In the genomic region with DNA sequence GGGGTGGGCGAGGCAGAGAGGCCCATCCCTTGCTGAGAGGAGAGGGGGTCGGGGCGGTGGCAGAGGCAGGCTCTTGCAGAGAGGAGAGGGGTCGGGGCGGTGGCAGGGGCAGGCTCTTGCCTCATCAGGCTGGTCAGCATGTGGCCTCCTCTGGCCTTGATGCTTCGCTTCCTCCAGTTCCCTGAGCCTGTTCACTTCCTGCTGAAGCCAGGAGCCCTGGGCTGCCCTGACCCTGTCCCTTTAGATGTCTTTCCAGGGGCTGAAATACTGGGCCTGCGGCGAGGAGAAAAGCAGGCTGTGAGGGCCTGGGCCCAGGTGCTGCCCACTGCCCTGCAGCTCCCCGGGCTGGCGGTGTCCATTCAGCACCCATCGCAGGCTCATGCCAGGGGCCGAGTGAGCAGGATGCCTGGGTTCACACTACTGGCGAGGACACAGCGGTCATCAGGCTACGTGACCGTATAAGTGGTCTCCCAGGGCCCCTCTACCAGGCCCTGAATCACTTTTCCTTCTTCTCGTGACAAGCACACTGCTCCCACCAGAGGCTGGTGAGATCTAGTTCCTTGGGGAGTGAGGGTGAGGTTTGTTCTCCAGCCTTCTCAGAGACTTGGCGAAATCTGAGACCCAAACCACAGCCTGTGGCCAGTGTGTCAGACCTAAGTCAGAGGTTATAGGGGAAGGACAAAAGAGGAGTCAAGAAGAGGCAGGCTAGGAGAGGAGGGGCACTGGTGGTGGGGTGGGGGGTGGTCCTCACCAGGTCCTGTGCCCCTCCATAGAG, we compare ENCODE assay signal across 14 cellular contexts. TPM values are rescaled to one million over a fixed set of nuclear protein-coding genes. Genes with fewer than 3 reads are reported as not detected.
DNase-seq lines count a peak whose midpoint lies in the region; ATAC-seq, FAIRE-seq and TF ChIP-seq lines count a peak whose summit lies in the region.
"Had no signal": no experiment of that assay in that cellular context is flagged by ENCODE, and none has a peak within 500 bp of the region (broad histone marks: within the 10 kb centered on the region; RNA-seq: fewer than 3 reads in every experiment).

No MANE protein-coding gene starts in this region.

- H4K20me1 ChIP-seq in K562 (replicated peaks; ENCODE audit: control insufficient read depth, insufficient read depth, low read length): no peaks in the 10 kb centered on the region

- TF ChIP-seq CTCF in A673 (conservative IDR thresholded peaks at IDR 0.05; ENCODE audit: low read depth, low read length) (no peak), K562 (IDR thresholded peaks at IDR 0.05 in 2 of 3, conservative IDR thresholded peaks at IDR 0.05 in 1 of 3; ENCODE audit: insufficient read depth in 2 of 3, low read depth in 1 of 3, low read length in 3 of 3) (no peak)

- H3K36me3 ChIP-seq in A673 (ENCODE audit: insufficient read depth, low read length, poor library complexity, severe bottlenecking) (no peaks in the 10 kb centered on the region), K562 (ENCODE audit: control insufficient read depth, insufficient read depth, low read length) (peaks cover 13% of the 10 kb centered on the region; the same call in 2 of the 3 replicates), mesendoderm (ENCODE audit: control insufficient read depth, insufficient read depth, low read length) (no peaks in the 10 kb centered on the region)
- H3K36me3 ChIP-seq: gastroesophageal sphincter, sigmoid colon had no signal

- FAIRE-seq in HTR-8/SVneo (lab: Jason Lieb, UNC) (peak; percentile 36), K562 (lab: Jason Lieb, UNC) (peak; percentile 78)

- H2AK5ac ChIP-seq in mesendoderm (ENCODE audit: low read length): peak overlapping the region; percentile 87

- no peak for TF ChIP-seq RAD21 in K562 (CRISPR knock-in tag; conservative IDR thresholded peaks at IDR 0.05 in 1 of 2, IDR thresholded peaks at IDR 0.05 in 1 of 2)

- H3K79me1 ChIP-seq in mesendoderm (ENCODE audit: low read length): no peaks in the 10 kb centered on the region

- H3K4me2 ChIP-seq in K562 (ENCODE audit: insufficient read depth, low read length): no peak overlapping the region
- no peak overlapping the region for H3K4me2 ChIP-seq in mesendoderm (ENCODE audit: low read length)

- peak overlapping the region; percentile 64 for H2BK5ac ChIP-seq in mesendoderm (ENCODE audit: low read length)

- CTCF ChIA-PET in A673 (lab: Charles Lee): interaction anchor here (0.7 to 1.0 kb wide), 2 partner anchors 8 to 702 kb away, joined by 3 to 5 read pairs; no protein-coding TSS in a partner anchor
- CTCF ChIA-PET in K562 (lab: Yijun Ruan, JAX; ENCODE audit: low intra/inter-chr PET ratio): no interaction called here

- H3K9me1 ChIP-seq in K562 (ENCODE audit: control insufficient read depth, insufficient read depth, low read length): peaks cover 4% of the 10 kb centered on the region

- H3K9me3 ChIP-seq in A673 (ENCODE audit: low read depth, low read length, poor library complexity, severe bottlenecking) (no peaks in the 10 kb centered on the region), K562 (replicated peaks; ENCODE audit: control insufficient read depth, insufficient read depth, low read depth, low read length) (no peaks in the 10 kb centered on the region)
- H3K9me3 ChIP-seq: gastroesophageal sphincter, sigmoid colon had no signal

- H3K27ac ChIP-seq in A673 (ENCODE audit: low read depth, low read length, poor library complexity, severe bottlenecking): peak overlapping the region; percentile 23
- peak overlapping the region; percentile 30; the same call in 1 of the 3 replicates for H3K27ac ChIP-seq in K562 (ENCODE audit: extremely low read depth, low read depth, low read length)
- H3K27ac ChIP-seq in mesendoderm (ENCODE audit: low read depth, low read length): peak overlapping the region; percentile 25
- H3K27ac ChIP-seq: gastroesophageal sphincter had no signal

- no peak overlapping the region for H4K8ac ChIP-seq in mesendoderm (ENCODE audit: low read depth, low read length)

- H3K4me3 ChIP-seq in A673 (ENCODE audit: low read depth, low read length, poor library complexity, severe bottlenecking): no peak overlapping the region
- H3K4me3 ChIP-seq in K562: no peak overlapping the region
- no peak overlapping the region for H3K4me3 ChIP-seq in mesendoderm (ENCODE audit: low read length)
- H3K4me3 ChIP-seq: gastroesophageal sphincter, sigmoid colon had no signal

- ATAC-seq in K562 (peak; percentile 12), HG02938 (IDR thresholded peaks at IDR 0.05; ENCODE audit: unreplicated experiment) (no peak), HG03159 (IDR thresholded peaks at IDR 0.05; ENCODE audit: unreplicated experiment) (no peak), GM18858 (IDR thresholded peaks at IDR 0.05; ENCODE audit: unreplicated experiment) (no peak)
- ATAC-seq: gastroesophageal sphincter, left ventricle myocardium superior had no signal

- POLR2A ChIA-PET in A673 (lab: Charles Lee; ENCODE audit: low non-redundant PET): no interaction called here
- POLR2A ChIA-PET in K562 (lab: Yijun Ruan, JAX): interaction anchor here (0.9 to 11.3 kb wide), 6 partner anchors 8 to 89 kb away, joined by 3 to 112 read pairs (median 42); a partner anchor contains a TSS

- peak overlapping the region; percentile 49 for H3K56ac ChIP-seq in mesendoderm (ENCODE audit: low read length)

- BruUV-seq in A673 (replicated peaks; lab: Mats Ljungman, UMichigan): no TSS peak
- TSS peak; percentile 67 for BruUV-seq in K562 (replicated peaks; lab: Mats Ljungman, UMichigan)

- peak overlapping the region in 1 of 2 experiments; percentile 85; a peak in 2 of 4 replicates for H3K9ac ChIP-seq in K562 (ENCODE audit: insufficient read depth in 1 of 2, low read depth in 2 of 2, low read length in 2 of 2)
- peak overlapping the region; percentile 31 for H3K9ac ChIP-seq in mesendoderm (ENCODE audit: low read length)

- H3K4ac ChIP-seq in mesendoderm (ENCODE audit: low read depth, low read length): no peak overlapping the region

- in situ Hi-C loops in K562 (cut with MboI): no loop called here

- peak overlapping the region; percentile 24 for H3K18ac ChIP-seq in mesendoderm (ENCODE audit: low read length)

- no peak for TF ChIP-seq POLR2A in K562 (conservative IDR thresholded peaks at IDR 0.05)

- 77% methylated on average over 13 of the region's 18 CpGs for WGBS in K562 (ENCODE audit: insufficient coverage, low coverage, missing lambda C conversion rate)
- no CpG with 5 or more reads among the region's 18 CpGs for WGBS in mesendoderm (ENCODE audit: extremely low coverage, insufficient coverage, low lambda C conversion rate)

- peak overlapping the region; percentile 48 for H3K23ac ChIP-seq in mesendoderm (ENCODE audit: low read length)

- no peak overlapping the region for H2AFZ ChIP-seq in K562 (ENCODE audit: low read depth, low read length)

- H3K4me1 ChIP-seq in A673 (ENCODE audit: insufficient read depth, low read length, poor library complexity, severe bottlenecking): peaks cover 33% of the 10 kb centered on the region
- H3K4me1 ChIP-seq in K562 (replicated peaks in 1 of 2; ENCODE audit: control insufficient read depth in 2 of 2, insufficient read depth in 2 of 2, low read length in 2 of 2): peaks cover 39 to 91% of the 10 kb centered on the region in 2 experiments
- H3K4me1 ChIP-seq in mesendoderm (ENCODE audit: control insufficient read depth, low read depth, low read length): peaks cover 24% of the 10 kb centered on the region

- no peak for DNase-seq in A673 (ENCODE audit: low spot score)
- DNase-seq in HTR-8/SVneo (ENCODE audit: insufficient read length, low spot score): peak; percentile 86
- DNase-seq in K562 (ENCODE audit: extremely low read depth in 1 of 4, low spot score in 3 of 4): peak in 2 of 4 experiments; percentile 37 to 47
- peak; percentile 40 for DNase-seq in mesendoderm
- DNase-seq in NCI-H2081 (lab: John Stamatoyannopoulos, UW): no peak
- DNase-seq: activated B cell treated with CpG ODN at 0.5 μM for 24 hours, left ventricle myocardium superior, NCI-H1436, RPMI8226, sigmoid colon had no signal

- no peak overlapping the region for H2BK15ac ChIP-seq in mesendoderm (replicated peaks; ENCODE audit: low read depth)

- no peak overlapping the region for H4K5ac ChIP-seq in mesendoderm (ENCODE audit: low read length)

- H2BK120ac ChIP-seq in mesendoderm (ENCODE audit: low read depth, low read length): no peak overlapping the region

- no peak for TF ChIP-seq EP300 in K562 (IDR thresholded peaks at IDR 0.05; ENCODE audit: low read length)

- H3K27me3 ChIP-seq in A673 (replicated peaks; ENCODE audit: insufficient read depth, low read depth, low read length, poor library complexity) (no peaks in the 10 kb centered on the region), K562 (ENCODE audit: control insufficient read depth in 2 of 2, insufficient read depth in 2 of 2, low read length in 2 of 2) (no peaks in the 10 kb centered on the region), mesendoderm (ENCODE audit: insufficient read depth, low read length, poor library complexity) (no peaks in the 10 kb centered on the region)
- H3K27me3 ChIP-seq: gastroesophageal sphincter, sigmoid colon had no signal

- H3K79me2 ChIP-seq in K562 (ENCODE audit: control insufficient read depth, insufficient read depth, low read length) (peaks cover 15% of the 10 kb centered on the region), mesendoderm (ENCODE audit: control insufficient read depth, insufficient read depth, low read length) (no peaks in the 10 kb centered on the region)

- intact Hi-C loops in A673 (cut with micrococcal nuclease; ENCODE audit: unreplicated experiment): no loop called here
- intact Hi-C loops in K562 (cut with micrococcal nuclease): no loop called here

RNA-seq across cellular contexts. Expression of a gene that starts 6.3 kb away (rescaled TPM):
- total RNA-seq in A673 (2021) (33.3 and 36.1 TPM in 2 replicates), K562 (2014; rRNA removed) (28.8 and 35.6 TPM in 2 replicates), K562 (2014; rRNA removed; fragmentation: Illumina TruSeq; extraction: Trizol) (7.3 and 9.5 TPM in 2 replicates), K562 (2015; rRNA removed; fragmentation: Illumina TruSeq; extraction: Trizol) (23.9 and 24.6 TPM in 2 replicates), K562 (2021) (45.2 and 54.4 TPM in 2 replicates)
- total RNA-seq in K562 (2011; cell fraction: chromatin; rRNA removed; ENCODE audit: low replicate concordance): 229 and 466 TPM in 2 replicates
- total RNA-seq in K562 (2011; cell fraction: nucleolus; rRNA removed): 309 and 326 TPM in 2 replicates
- 244 and 282 TPM in 2 replicates for total RNA-seq in K562 (2011; cell fraction: nucleoplasm; rRNA removed)
- polyA plus RNA-seq in K562 (2011; rRNA removed) (59.7 and 110 TPM in 2 replicates), K562 (2014; fragmentation: Illumina TruSeq; extraction: Trizol) (21.8 and 29.4 TPM in 2 replicates), K562 (2014; fragmentation: Nextera tagmentation; extraction: Ambion mirVana) (under 1 TPM; 0.32 to 0.89 TPM), K562 (2014; rRNA removed) (35.5 and 36.2 TPM in 2 replicates)
- 50.2 and 68.3 TPM in 2 replicates for polyA plus RNA-seq in K562 (2011; cell fraction: cytosol; rRNA removed)
- polyA plus RNA-seq in K562 (2011; cell fraction: nucleus; rRNA removed): 313 and 392 TPM in 2 replicates
- 39.1 and 59.5 TPM in 2 replicates for polyA plus RNA-seq in K562 (2012)
- polyA minus RNA-seq in K562 (2011; rRNA and poly(A)+ RNA removed): 56.4 and 73.7 TPM in 2 replicates
- polyA minus RNA-seq in K562 (2011; cell fraction: cytosol; rRNA and poly(A)+ RNA removed): 58.2 and 59.2 TPM in 2 replicates
- 58.7 and 72.1 TPM in 2 replicates for polyA minus RNA-seq in K562 (2011; cell fraction: nucleus; rRNA and poly(A)+ RNA removed)
- 32.1 TPM for polyA plus RNA-seq in mesendoderm (2013, experiment 1 of 2)
- 31.2 TPM for polyA plus RNA-seq in mesendoderm (2013, experiment 2 of 2)

RNA-seq across cellular contexts. Expression of a gene that starts 18.4 kb away (rescaled TPM):
- total RNA-seq in A673 (2021) (21.0 and 25.3 TPM in 2 replicates), K562 (2014; rRNA removed) (33.1 and 50.4 TPM in 2 replicates), K562 (2014; rRNA removed; fragmentation: Illumina TruSeq; extraction: Trizol) (5.7 and 8.2 TPM in 2 replicates), K562 (2015; rRNA removed; fragmentation: Illumina TruSeq; extraction: Trizol) (21.2 and 21.9 TPM in 2 replicates), K562 (2021) (29.8 and 31.2 TPM in 2 replicates)
- 39.7 and 71.7 TPM in 2 replicates for total RNA-seq in K562 (2011; cell fraction: chromatin; rRNA removed; ENCODE audit: low replicate concordance)
- total RNA-seq in K562 (2011; cell fraction: nucleolus; rRNA removed): 42.2 and 44.1 TPM in 2 replicates
- 34.4 and 37.9 TPM in 2 replicates for total RNA-seq in K562 (2011; cell fraction: nucleoplasm; rRNA removed)
- polyA plus RNA-seq in K562 (2011; rRNA removed) (23.8 and 33.3 TPM in 2 replicates), K562 (2014; fragmentation: Illumina TruSeq; extraction: Trizol) (15.0 and 22.7 TPM in 2 replicates), K562 (2014; fragmentation: Nextera tagmentation; extraction: Ambion mirVana) (10 to 100 TPM; 16.7 to 26.0 TPM), K562 (2014; rRNA removed) (28.1 and 48.3 TPM in 2 replicates)
- polyA plus RNA-seq in K562 (2011; cell fraction: cytosol; rRNA removed): 27.1 and 60.5 TPM in 2 replicates
- 58.3 and 92.0 TPM in 2 replicates for polyA plus RNA-seq in K562 (2011; cell fraction: nucleus; rRNA removed)
- polyA plus RNA-seq in K562 (2012): 28.4 and 31.7 TPM in 2 replicates
- 6.6 and 8.9 TPM in 2 replicates for polyA minus RNA-seq in K562 (2011; rRNA and poly(A)+ RNA removed)
- 7.1 and 9.9 TPM in 2 replicates for polyA minus RNA-seq in K562 (2011; cell fraction: cytosol; rRNA and poly(A)+ RNA removed)
- 15.1 and 21.2 TPM in 2 replicates for polyA minus RNA-seq in K562 (2011; cell fraction: nucleus; rRNA and poly(A)+ RNA removed)
- 14.2 TPM for polyA plus RNA-seq in mesendoderm (2013, experiment 1 of 2)
- polyA plus RNA-seq in mesendoderm (2013, experiment 2 of 2): 13.8 TPM

RNA-seq across cellular contexts. Expression of a gene that starts 32.4 kb away (rescaled TPM):
- total RNA-seq in A673 (2021) (6.2 and 8.6 TPM in 2 replicates), K562 (2014; rRNA removed) (2.7 and 3.1 TPM in 2 replicates), K562 (2014; rRNA removed; fragmentation: Illumina TruSeq; extraction: Trizol) (1.8 and 2.0 TPM in 2 replicates), K562 (2015; rRNA removed; fragmentation: Illumina TruSeq; extraction: Trizol) (2.9 and 4.5 TPM in 2 replicates), K562 (2021) (2.8 and 4.1 TPM in 2 replicates)
- 20.7 and 42.5 TPM in 2 replicates for total RNA-seq in K562 (2011; cell fraction: chromatin; rRNA removed; ENCODE audit: low replicate concordance)
- total RNA-seq in K562 (2011; cell fraction: nucleolus; rRNA removed): 27.0 and 27.3 TPM in 2 replicates
- 19.0 and 21.1 TPM in 2 replicates for total RNA-seq in K562 (2011; cell fraction: nucleoplasm; rRNA removed)
- polyA plus RNA-seq in K562 (2011; rRNA removed) (4.8 and 7.5 TPM in 2 replicates), K562 (2014; fragmentation: Illumina TruSeq; extraction: Trizol) (2.7 and 3.1 TPM in 2 replicates), K562 (2014; fragmentation: Nextera tagmentation; extraction: Ambion mirVana) (under 1 TPM; 0.32 to 0.34 TPM), K562 (2014; rRNA removed) (4.5 and 5.8 TPM in 2 replicates)
- 2.9 and 5.5 TPM in 2 replicates for polyA plus RNA-seq in K562 (2011; cell fraction: cytosol; rRNA removed)
- 40.8 and 73.8 TPM in 2 replicates for polyA plus RNA-seq in K562 (2011; cell fraction: nucleus; rRNA removed)
- 3.4 and 10.6 TPM in 2 replicates for polyA plus RNA-seq in K562 (2012)
- 1.2 and 2.2 TPM in 2 replicates for polyA minus RNA-seq in K562 (2011; rRNA and poly(A)+ RNA removed)
- 0.95 and 2.6 TPM in 2 replicates for polyA minus RNA-seq in K562 (2011; cell fraction: cytosol; rRNA and poly(A)+ RNA removed)
- 6.3 and 6.9 TPM in 2 replicates for polyA minus RNA-seq in K562 (2011; cell fraction: nucleus; rRNA and poly(A)+ RNA removed)
- 0.86 TPM for polyA plus RNA-seq in mesendoderm (2013, experiment 1 of 2)
- 1.7 TPM for polyA plus RNA-seq in mesendoderm (2013, experiment 2 of 2)

Comparison
In these comparisons a context has a peak if more than half of its experiments do, and no peak if none do; other contexts are left out.
1. DNase-seq: peak in HTR-8/SVneo (single experiment) and mesendoderm (single experiment); none in A673 (single experiment) and NCI-H2081 (0 of 2).
2. Peak in every context shown above with its lines, with median percentiles within 50 percentile points of each other: H3K27ac ChIP-seq.